1 cellular context compared by ENCODE assay signal in genomic region chr1:151037032-151037431, GRCh38.
TF ChIP-seq lines count a peak whose summit lies in the region.

No MANE protein-coding gene starts in this region.

TF ChIP-seq in K562, 482 proteins besides CTCF, POLR2A, EP300 and RAD21:
- TF ChIP-seq ZNF518B (CRISPR knock-in tag; IDR thresholded peaks at IDR 0.05) (no peak), PHF21A (IDR thresholded peaks at IDR 0.05; ENCODE audit: borderline replicate concordance, low read depth) (no peak), ZNF165 (CRISPR knock-in tag; IDR thresholded peaks at IDR 0.05; ENCODE audit: borderline replicate concordance) (no peak)
- TF ChIP-seq, protein P1, sequence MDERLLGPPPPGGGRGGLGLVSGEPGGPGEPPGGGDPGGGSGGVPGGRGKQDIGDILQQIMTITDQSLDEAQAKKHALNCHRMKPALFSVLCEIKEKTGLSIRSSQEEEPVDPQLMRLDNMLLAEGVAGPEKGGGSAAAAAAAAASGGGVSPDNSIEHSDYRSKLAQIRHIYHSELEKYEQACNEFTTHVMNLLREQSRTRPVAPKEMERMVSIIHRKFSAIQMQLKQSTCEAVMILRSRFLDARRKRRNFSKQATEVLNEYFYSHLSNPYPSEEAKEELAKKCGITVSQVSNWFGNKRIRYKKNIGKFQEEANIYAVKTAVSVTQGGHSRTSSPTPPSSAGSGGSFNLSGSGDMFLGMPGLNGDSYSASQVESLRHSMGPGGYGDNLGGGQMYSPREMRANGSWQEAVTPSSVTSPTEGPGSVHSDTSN (CRISPR knock-in tag; IDR thresholded peaks at IDR 0.05; ENCODE audit: low read depth), result no peak
- TF ChIP-seq, protein P1 (tag; conservative IDR thresholded peaks at IDR 0.05; ENCODE audit: low read depth), result no peak
- TF ChIP-seq, protein P2, sequence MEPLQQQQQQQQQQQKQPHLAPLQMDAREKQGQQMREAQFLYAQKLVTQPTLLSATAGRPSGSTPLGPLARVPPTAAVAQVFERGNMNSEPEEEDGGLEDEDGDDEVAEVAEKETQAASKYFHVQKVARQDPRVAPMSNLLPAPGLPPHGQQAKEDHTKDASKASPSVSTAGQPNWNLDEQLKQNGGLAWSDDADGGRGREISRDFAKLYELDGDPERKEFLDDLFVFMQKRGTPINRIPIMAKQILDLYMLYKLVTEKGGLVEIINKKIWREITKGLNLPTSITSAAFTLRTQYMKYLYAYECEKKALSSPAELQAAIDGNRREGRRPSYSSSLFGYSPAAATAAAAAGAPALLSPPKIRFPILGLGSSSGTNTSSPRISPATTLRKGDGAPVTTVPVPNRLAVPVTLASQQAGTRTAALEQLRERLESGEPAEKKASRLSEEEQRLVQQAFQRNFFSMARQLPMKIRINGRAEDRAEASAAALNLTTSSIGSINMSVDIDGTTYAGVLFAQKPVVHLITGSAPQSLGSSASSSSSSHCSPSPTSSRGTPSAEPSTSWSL (CRISPR knock-in tag; IDR thresholded peaks at IDR 0.05; ENCODE audit: borderline replicate concordance), result no peak
